In genomic region chr3:107987036-107987557, GRCh38 we compare ENCODE assay signal across 8 cellular contexts.
DNase-seq lines count a peak whose midpoint lies in the region; ATAC-seq and TF ChIP-seq lines count a peak whose summit lies in the region.

No MANE protein-coding gene starts in this region.

- POLR2A ChIA-PET in CD8-positive, alpha-beta T cell (lab: Charles Lee): interaction anchor here (0.8 to 4.1 kb wide), 3 partner anchors 9 to 49 kb away, joined by 3 to 19 read pairs (median 4); no protein-coding TSS in a partner anchor
- POLR2A ChIA-PET in OCI-LY7 (lab: Charles Lee): interaction anchor here (0.6 kb wide), 1 partner anchor 11 kb away, joined by 3 read pairs; no protein-coding TSS in a partner anchor

- no peaks in the 10 kb centered on the region for H3K36me3 ChIP-seq in CD8-positive, alpha-beta T cell (ENCODE audit: insufficient read depth, low read length)
- H3K36me3 ChIP-seq in ovary (no peaks in the 10 kb centered on the region), OCI-LY7 (ENCODE audit: insufficient read depth, low read length) (no peaks in the 10 kb centered on the region)

- no TSS peak for BruUV-seq in OCI-LY7 (replicated peaks; lab: Mats Ljungman, UMichigan)

- TF ChIP-seq POLR2A in ovary (IDR thresholded peaks at IDR 0.05) (no peak), erythroblast (IDR thresholded peaks at IDR 0.05; ENCODE audit: low read length) (no peak)

- H3K27ac ChIP-seq in CD8-positive, alpha-beta T cell (ENCODE audit: low read depth, low read length): no peak overlapping the region
- H3K27ac ChIP-seq in ovary: peak overlapping the region in 1 of 2 donors; percentile 20
- H3K27ac ChIP-seq in OCI-LY7 (ENCODE audit: low read depth, low read length, poor library complexity, severe bottlenecking): no peak overlapping the region

- CTCF ChIA-PET in CD8-positive, alpha-beta T cell (lab: Charles Lee): interaction anchor here (0.6 to 1.7 kb wide), 6 partner anchors 10 to 59 kb away, joined by 3 to 5 read pairs (median 4); no protein-coding TSS in a partner anchor
- CTCF ChIA-PET in OCI-LY7 (lab: Charles Lee; ENCODE audit: unreplicated experiment): no interaction called here

- H3K27ac Mint-ChIP-seq in CD8-positive, alpha-beta T cell: peak overlapping the region; percentile 14

- H3K27me3 Mint-ChIP-seq in CD8-positive, alpha-beta T cell (ENCODE audit: low read depth): no peaks in the 10 kb centered on the region

- no peaks in the 10 kb centered on the region for H3K9me3 ChIP-seq in CD8-positive, alpha-beta T cell (ENCODE audit: low read length)
- no peaks in the 10 kb centered on the region for H3K9me3 ChIP-seq in ovary
- H3K9me3 ChIP-seq in OCI-LY7 (ENCODE audit: low read length): no peaks in the 10 kb centered on the region

- no peaks in the 10 kb centered on the region for H3K79me2 ChIP-seq in OCI-LY7 (ENCODE audit: insufficient read depth, low read depth, low read length)

- DNase-seq in CD8-positive, alpha-beta T cell: no peak
- DNase-seq in NCI-H69 (lab: John Stamatoyannopoulos, UW) (peak; percentile 92), ovary (peak; percentile 75 to 89 (median 81)), erythroblast (lab: John Stamatoyannopoulos, UW) (no peak), OCI-LY7 (ENCODE audit: low spot score) (no peak), DMS53 (lab: John Stamatoyannopoulos, UW) (no peak), NCI-H526 (lab: John Stamatoyannopoulos, UW) (no peak)

- TF ChIP-seq CTCF in CD8-positive, alpha-beta T cell (IDR thresholded peaks at IDR 0.05): no peak
- TF ChIP-seq CTCF in ovary (IDR thresholded peaks at IDR 0.05) (no peak), OCI-LY7 (conservative IDR thresholded peaks at IDR 0.05; ENCODE audit: low read length) (no peak)

- no peak overlapping the region for H3K4me3 ChIP-seq in CD8-positive, alpha-beta T cell (ENCODE audit: low read depth, low read length)
- H3K4me3 ChIP-seq in ovary (no peak overlapping the region), OCI-LY7 (ENCODE audit: low read depth, low read length, poor library complexity, severe bottlenecking) (no peak overlapping the region)

- H3K36me3 Mint-ChIP-seq in CD8-positive, alpha-beta T cell: no peaks in the 10 kb centered on the region

- H3K27me3 ChIP-seq in CD8-positive, alpha-beta T cell (ENCODE audit: insufficient read depth, low read length): no peaks in the 10 kb centered on the region
- no peaks in the 10 kb centered on the region for H3K27me3 ChIP-seq in ovary

- no peaks in the 10 kb centered on the region for H3K9me2 ChIP-seq in OCI-LY7 (ENCODE audit: insufficient read depth, low read length)

- H2AFZ ChIP-seq in OCI-LY7 (ENCODE audit: low read length): no peak overlapping the region

- H3K9me3 Mint-ChIP-seq in CD8-positive, alpha-beta T cell: no peaks in the 10 kb centered on the region

- WGBS in ovary, 3 donors: 6 to 8% (median 6%) methylated on average over 7 of the region's 7 CpGs

- no peaks in the 10 kb centered on the region for H4K20me1 ChIP-seq in OCI-LY7 (ENCODE audit: insufficient read depth, low read length)

- no peak overlapping the region for H3K4me3 Mint-ChIP-seq in CD8-positive, alpha-beta T cell

- ATAC-seq in CD8-positive, alpha-beta T cell: no peak
- ATAC-seq in esophagus mucosa: peak; percentile 89

- intact Hi-C loops in CD8-positive, alpha-beta T cell (cut with DNase I, micrococcal nuclease): no loop called here
- intact Hi-C loops in ovary (cut with DNase I) (no loop called here), OCI-LY7 (cut with micrococcal nuclease; ENCODE audit: unreplicated experiment) (no loop called here)

- peaks cover 28% of the 10 kb centered on the region for H3K4me1 Mint-ChIP-seq in CD8-positive, alpha-beta T cell (ENCODE audit: low read depth)

- TF ChIP-seq EP300 in ovary (IDR thresholded peaks at IDR 0.05): no peak

- no peak overlapping the region for H3K4me2 ChIP-seq in OCI-LY7 (ENCODE audit: low read length)

- H3K4me1 ChIP-seq in CD8-positive, alpha-beta T cell (ENCODE audit: insufficient read depth, low read length): peaks cover 14% of the 10 kb centered on the region
- H3K4me1 ChIP-seq in ovary (ENCODE audit: insufficient read depth) (peaks cover 4% of the 10 kb centered on the region), OCI-LY7 (ENCODE audit: insufficient read depth, low read length, poor library complexity, severe bottlenecking) (no peaks in the 10 kb centered on the region)

Comparison
In these comparisons a context has a peak if more than half of its experiments do, and no peak if none do; other contexts are left out.
1. DNase-seq: peak in NCI-H69 (single experiment) and ovary (5 of 5); none in CD8-positive, alpha-beta T cell (0 of 7), erythroblast (0 of 2), OCI-LY7 (single experiment), DMS53 (single experiment) and NCI-H526 (0 of 2).